Comparison of ENCODE assay signal across 8 cellular contexts in genomic region chr10:86960003-86960862, GRCh38. TPM values are rescaled to one million over a fixed set of nuclear protein-coding genes. Genes with fewer than 3 reads are reported as not detected.
DNase-seq lines count a peak whose midpoint lies in the region; ATAC-seq, FAIRE-seq and TF ChIP-seq lines count a peak whose summit lies in the region.

No MANE protein-coding gene starts in this region.

- H3K4me1 ChIP-seq in left lung: peaks cover 22 to 30% of the 10 kb centered on the region in 2 donors

- ATAC-seq in GM18499 (IDR thresholded peaks at IDR 0.05; ENCODE audit: insufficient read depth, unreplicated experiment): peak; percentile 45
- ATAC-seq in HG02973 (IDR thresholded peaks at IDR 0.05; ENCODE audit: unreplicated experiment): peak; percentile 55
- ATAC-seq in left lung: peak; percentile 79
- ATAC-seq in HG02642 (IDR thresholded peaks at IDR 0.05; ENCODE audit: poor library complexity, unreplicated experiment): no peak

- H3K4me3 ChIP-seq in cardiac fibroblast (replicated peaks in 1 of 2; ENCODE audit: low read depth in 2 of 2, low read length in 2 of 2) (no peak overlapping the region), left lung (no peak overlapping the region)

- FAIRE-seq in urothelium cell line (lab: Jason Lieb, UNC): peak; percentile 78

- H3K27me3 ChIP-seq in left lung: peaks cover 0 to 4% of the 10 kb centered on the region in 2 donors

- H3K9me3 ChIP-seq in left lung: no peaks in the 10 kb centered on the region

- TF ChIP-seq CTCF in cardiac fibroblast (IDR thresholded peaks at IDR 0.05; ENCODE audit: low read depth, low read length) (peak; percentile 96), left lung (IDR thresholded peaks at IDR 0.05) (peak; percentile 73 to 79)

- DNase-seq in AML-193 (lab: John Stamatoyannopoulos, UW) (peak; percentile 62 to 66), OCI-M1 (lab: John Stamatoyannopoulos, UW) (peak; percentile 90), cardiac fibroblast (ENCODE audit: low read depth in 2 of 2) (peak; percentile 81 to 83), left lung (no peak), urothelium cell line (ENCODE audit: low spot score) (peak; percentile 76)

- H3K27ac ChIP-seq in left lung: peak overlapping the region; percentile 44 to 64

- H3K36me3 ChIP-seq in left lung: no peaks in the 10 kb centered on the region

- intact Hi-C loops in left lung (cut with DNase I): no loop called here

RNA-seq across cellular contexts. Expression of gene SNCG, which starts 1.8 kb away (rescaled TPM):
- total RNA-seq in left lung: 10 to 100 TPM in 1 of 2 donors, 1 to 10 TPM in 1; 4.3 to 15.0 TPM

RNA-seq across cellular contexts. Expression of gene MMRN2, which starts 2.8 kb away (rescaled TPM):
- total RNA-seq in left lung: 10 to 100 TPM; 20.6 to 41.8 TPM

RNA-seq across cellular contexts. Expression of gene ADIRF, which starts 8.0 kb away (rescaled TPM):
- 10 to 100 TPM; 47.9 to 94.1 TPM for total RNA-seq in left lung

RNA-seq across cellular contexts. Expression of gene FAM25A, which starts 59.9 kb away (rescaled TPM):
- total RNA-seq in left lung: not detected

Comparison
In these comparisons a context has a peak if more than half of its experiments do, and no peak if none do; other contexts are left out.
1. DNase-seq: peak in AML-193 (2 of 2), OCI-M1 (single experiment), cardiac fibroblast (2 of 2) and urothelium cell line (single experiment); none in left lung (0 of 2).